ENCODE assay signal across 20 cellular contexts in genomic region chr9:116102596-116102995, GRCh38.
"Had no signal": no experiment of that assay in that cellular context is flagged by ENCODE, and none has a peak within 500 bp of the region (broad histone marks: within the 10 kb centered on the region; RNA-seq: fewer than 3 reads in every experiment).

No MANE protein-coding gene starts in this region.

- H3K4me1 ChIP-seq: colonic mucosa, esophagus muscularis mucosa, gastrocnemius medialis, heart right ventricle, left lung, lower lobe of right lung had no signal

- H3K27ac ChIP-seq: colonic mucosa, dorsolateral prefrontal cortex, esophagus muscularis mucosa, gastrocnemius medialis, heart right ventricle, left lung, lower lobe of right lung had no signal

- H3K9me3 ChIP-seq: colonic mucosa, esophagus muscularis mucosa, gastrocnemius medialis, heart right ventricle, left lung, lower lobe of right lung had no signal

- H3K4me3 ChIP-seq: colonic mucosa, dorsolateral prefrontal cortex, esophagus muscularis mucosa, gastrocnemius medialis, heart right ventricle, left lung, lower lobe of right lung had no signal

- ATAC-seq: gastrocnemius medialis, heart right ventricle, left ventricle myocardium superior, lower lobe of right lung had no signal

- DNase-seq: colonic mucosa; cortex of kidney; dermis blood vessel endothelial cell; dorsolateral prefrontal cortex; effector CD4-positive, alpha-beta T cell; effector memory CD4-positive, alpha-beta T cell; foreskin fibroblast; foreskin melanocyte; gastrocnemius medialis; glutamatergic neuron; head of caudate nucleus; heart right ventricle; hippocampal formation; left cardiac atrium; left lung; left ventricle myocardium superior; lower lobe of right lung; mesendoderm; midbrain had no signal

- H3K36me3 ChIP-seq: colonic mucosa, esophagus muscularis mucosa, gastrocnemius medialis, heart right ventricle, left lung, lower lobe of right lung had no signal

- H3K27me3 ChIP-seq: colonic mucosa, esophagus muscularis mucosa, gastrocnemius medialis, heart right ventricle, left lung had no signal
